27 cellular contexts compared by ENCODE assay signal in genomic region chr2:49621014-49621413, GRCh38.
"Had no signal": no experiment of that assay in that cellular context is flagged by ENCODE, and none has a peak within 500 bp of the region (broad histone marks: within the 10 kb centered on the region; RNA-seq: fewer than 3 reads in every experiment).

No MANE protein-coding gene starts in this region.

- H3K4me1 ChIP-seq: heart right ventricle, left ventricle myocardium inferior, right atrium auricular region, right lobe of liver, tibial nerve, upper lobe of left lung, vagina had no signal

- H3K27ac ChIP-seq: heart right ventricle, hepatocyte, left ventricle myocardium inferior, ovary, right atrium auricular region, right lobe of liver, tibial nerve, upper lobe of left lung, vagina had no signal

- H3K27me3 ChIP-seq: heart right ventricle, hepatocyte, ovary, right atrium auricular region, right lobe of liver, tibial nerve, upper lobe of left lung, vagina had no signal

- H3K79me2 ChIP-seq: hepatocyte had no signal

- ATAC-seq: heart right ventricle; mucosa of descending colon; naive thymus-derived CD4-positive, alpha-beta T cell; natural killer cell treated with Interleukin-12 subunit alpha and Interleukin-12 subunit beta and Interleukin-15 and Interleukin-18, amount 100 ng/mL, for 72 hours; right lobe of liver; stimulated activated memory B cell treated with anti-CD40 and anti-IgM and Interleukin-4, amounts not matched to agents 10 μg/mL and 1 μg/mL and 100 μg/mL, for 72 hours; stimulated activated naive CD8-positive, alpha-beta T cell treated with anti-CD3 and anti-CD28 coated beads, Interleukin-15, amount 100 ng/mL, for 72 hours had no signal

- H3K9me3 ChIP-seq: heart right ventricle, left ventricle myocardium inferior, mucosa of descending colon, ovary, right atrium auricular region, right lobe of liver, tibial nerve, upper lobe of left lung, vagina had no signal

- H3K27ac Mint-ChIP-seq: immature natural killer cell; naive thymus-derived CD4-positive, alpha-beta T cell; natural killer cell treated with Interleukin-12 subunit alpha and Interleukin-12 subunit beta and Interleukin-15 and Interleukin-18, amount 100 ng/mL, for 72 hours; progenitor cell of endocrine pancreas; stimulated activated memory B cell treated with anti-CD40 and anti-IgM and Interleukin-4, amounts not matched to agents 10 μg/mL and 1 μg/mL and 100 μg/mL, for 72 hours; stimulated activated naive CD8-positive, alpha-beta T cell treated with anti-CD3 and anti-CD28 coated beads, Interleukin-15, amount 100 ng/mL, for 72 hours had no signal

- H3K27me3 Mint-ChIP-seq: naive thymus-derived CD4-positive, alpha-beta T cell; natural killer cell treated with Interleukin-12 subunit alpha and Interleukin-12 subunit beta and Interleukin-15 and Interleukin-18, amount 100 ng/mL, for 72 hours; progenitor cell of endocrine pancreas; stimulated activated memory B cell treated with anti-CD40 and anti-IgM and Interleukin-4, amounts not matched to agents 10 μg/mL and 1 μg/mL and 100 μg/mL, for 72 hours; stimulated activated naive CD8-positive, alpha-beta T cell treated with anti-CD3 and anti-CD28 coated beads, Interleukin-15, amount 100 ng/mL, for 72 hours had no signal

- H3K4me3 ChIP-seq: heart right ventricle, hepatocyte, left ventricle myocardium inferior, lung, mucosa of descending colon, ovary, right atrium auricular region, right lobe of liver, smooth muscle cell, tibial nerve, upper lobe of left lung, vagina had no signal

- DNase-seq: heart right ventricle; immature natural killer cell; kidney; left ventricle myocardium inferior; midbrain; mucosa of descending colon; naive thymus-derived CD4-positive, alpha-beta T cell; ovary; right lobe of liver; stimulated activated CD4-positive, alpha-beta T cell treated with anti-CD3 and anti-CD28 coated beads, Interleukin-1b, Interleukin-23, amount 100 ng/mL, for 48 hours; stimulated activated CD4-positive, alpha-beta T cell treated with anti-CD3 and anti-CD28 coated beads, Interleukin-2, amount 100 ng/mL, for 48 hours; stimulated activated CD4-positive, alpha-beta T cell treated with anti-CD3 and anti-CD28 coated beads, Interleukin-4, amount 100 ng/mL, for 4 hours; stimulated activated CD8-positive, alpha-beta memory T cell treated with anti-CD3 and anti-CD28 coated beads, Interleukin-4, amount 100 ng/mL, for 48 hours; stimulated activated naive CD4-positive, alpha-beta T cell treated with Interleukin-2 at 50 U/mL for 16 hours; stimulated activated naive CD8-positive, alpha-beta T cell treated with anti-CD3 and anti-CD28 coated beads, Interleukin-15, amount 100 ng/mL, for 72 hours; substantia nigra; upper lobe of left lung had no signal

- H3K9me3 Mint-ChIP-seq: neural crest cell; stimulated activated memory B cell treated with anti-CD40 and anti-IgM and Interleukin-4, amounts not matched to agents 10 μg/mL and 1 μg/mL and 100 μg/mL, for 72 hours; stimulated activated naive CD8-positive, alpha-beta T cell treated with anti-CD3 and anti-CD28 coated beads, Interleukin-15, amount 100 ng/mL, for 72 hours had no signal

- H3K36me3 ChIP-seq: heart right ventricle, left ventricle myocardium inferior, ovary, right atrium auricular region, right lobe of liver, tibial nerve, upper lobe of left lung, vagina had no signal

- H3K36me3 Mint-ChIP-seq: immature natural killer cell; naive thymus-derived CD4-positive, alpha-beta T cell; natural killer cell treated with Interleukin-12 subunit alpha and Interleukin-12 subunit beta and Interleukin-15 and Interleukin-18, amount 100 ng/mL, for 72 hours; stimulated activated memory B cell treated with anti-CD40 and anti-IgM and Interleukin-4, amounts not matched to agents 10 μg/mL and 1 μg/mL and 100 μg/mL, for 72 hours had no signal

- H3K4me2 ChIP-seq: hepatocyte, smooth muscle cell had no signal

- H3K4me3 Mint-ChIP-seq: immature natural killer cell; naive thymus-derived CD4-positive, alpha-beta T cell; natural killer cell treated with Interleukin-12 subunit alpha and Interleukin-12 subunit beta and Interleukin-15 and Interleukin-18, amount 100 ng/mL, for 72 hours; neural crest cell; stimulated activated memory B cell treated with anti-CD40 and anti-IgM and Interleukin-4, amounts not matched to agents 10 μg/mL and 1 μg/mL and 100 μg/mL, for 72 hours; stimulated activated naive CD8-positive, alpha-beta T cell treated with anti-CD3 and anti-CD28 coated beads, Interleukin-15, amount 100 ng/mL, for 72 hours had no signal

- H3K4me1 Mint-ChIP-seq: immature natural killer cell; naive thymus-derived CD4-positive, alpha-beta T cell; neural crest cell; stimulated activated memory B cell treated with anti-CD40 and anti-IgM and Interleukin-4, amounts not matched to agents 10 μg/mL and 1 μg/mL and 100 μg/mL, for 72 hours; stimulated activated naive CD8-positive, alpha-beta T cell treated with anti-CD3 and anti-CD28 coated beads, Interleukin-15, amount 100 ng/mL, for 72 hours had no signal

- H2AFZ ChIP-seq: hepatocyte had no signal
